8 cellular contexts compared by ENCODE assay signal in the genomic region with DNA sequence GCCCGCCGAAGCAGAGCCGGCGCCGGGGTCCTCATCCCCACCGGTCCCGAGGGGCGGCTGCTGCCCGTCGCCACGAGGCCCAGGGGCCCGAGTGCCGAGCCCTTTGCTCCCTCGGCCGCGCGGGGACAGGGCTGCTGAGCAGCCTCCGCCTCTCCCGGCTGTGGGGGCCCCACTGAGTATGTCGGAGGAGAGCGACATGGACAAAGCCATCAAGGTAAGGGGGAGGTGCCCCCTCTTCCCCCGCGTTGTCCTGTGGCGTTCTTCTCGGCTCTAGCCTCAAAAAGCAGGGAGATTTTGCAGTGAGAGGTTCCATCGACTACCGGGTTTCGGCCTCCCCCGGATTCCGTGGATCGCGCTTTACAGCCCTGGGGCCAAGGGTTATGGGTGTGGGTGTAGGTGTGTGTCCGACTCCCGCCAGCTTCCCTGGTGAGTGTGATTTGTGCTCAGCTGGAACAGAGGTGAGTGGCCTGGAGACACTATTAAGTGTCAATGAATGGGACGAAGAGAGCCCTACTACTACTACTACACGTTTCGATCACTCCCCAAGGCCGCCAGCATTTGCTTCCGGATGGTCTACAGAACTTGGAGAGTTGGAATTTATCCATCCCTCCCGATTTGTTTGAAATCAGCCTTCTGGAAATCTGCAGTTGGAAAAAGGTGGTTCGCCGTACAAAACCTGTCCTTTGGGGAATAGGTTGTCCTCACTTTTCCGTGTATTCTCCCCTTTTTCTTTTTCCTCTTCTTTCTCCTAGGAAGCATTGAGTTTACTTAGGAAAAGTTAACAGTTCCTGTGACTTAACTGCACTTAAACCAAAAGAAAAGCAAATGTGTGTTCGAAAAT. TPM values are rescaled to one million over a fixed set of nuclear protein-coding genes. Genes with fewer than 3 reads are reported as not detected.
DNase-seq lines count a peak whose midpoint lies in the region; ATAC-seq, FAIRE-seq and TF ChIP-seq lines count a peak whose summit lies in the region.

No MANE protein-coding gene starts in this region.

- FAIRE-seq in RCC 7860 (lab: Jason Lieb, UNC), result no peak

- H3K4me3 ChIP-seq in fibroblast of mammary gland (ENCODE audit: control insufficient read depth, low read depth, low read length) (peak overlapping the region; percentile 99), neutrophil (ENCODE audit: low read depth in 1 of 2, low read length in 1 of 2) (peak overlapping the region; percentile 73 to 95)

- ATAC-seq in GM19438 (IDR thresholded peaks at IDR 0.05; ENCODE audit: low read depth, unreplicated experiment), result peak; percentile 13

- peaks cover 8% of the 10 kb centered on the region for H3K36me3 ChIP-seq in neutrophil

- TF ChIP-seq CTCF in fibroblast of mammary gland (conservative IDR thresholded peaks at IDR 0.05; ENCODE audit: control insufficient read depth, insufficient read depth, low read depth, low read length) (no peak), neutrophil (IDR thresholded peaks at IDR 0.05) (no peak)

- peak; percentile 45 for DNase-seq in CD1c-positive myeloid dendritic cell (ENCODE audit: extremely low spot score)
- DNase-seq in HT-29 (ENCODE audit: low spot score), result peak; percentile 50
- DNase-seq in activated CD4-positive, alpha-beta T cell treated with anti-CD3 and anti-CD28 coated beads, Interleukin-2, amount 50 U/mL, for 24 hours (ENCODE audit: low read depth in 1 of 2, low spot score in 1 of 2), result peak; percentile 14 to 33
- DNase-seq in fibroblast of mammary gland (ENCODE audit: low read depth), result peak; percentile 28
- DNase-seq in RCC 7860 (ENCODE audit: low spot score), result no peak
- DNase-seq in Ammon's horn (ENCODE audit: low spot score), result no peak

- H3K27ac ChIP-seq in neutrophil, result peak overlapping the region; percentile 92

- no peaks in the 10 kb centered on the region for H3K27me3 ChIP-seq in neutrophil

- peaks cover 28 to 30% of the 10 kb centered on the region in 2 experiments for H3K4me1 ChIP-seq in neutrophil (ENCODE audit: control insufficient read depth in 1 of 2, insufficient read depth in 1 of 2, low read depth in 1 of 2, low read length in 1 of 2)

- H3K9me3 ChIP-seq in neutrophil, result no peaks in the 10 kb centered on the region

RNA-seq across cellular contexts. Expression of a gene that starts 0.7 kb away (rescaled TPM):
- total RNA-seq in HT-29 (2014; rRNA removed; shearing (Covaris generic)), result 87.7 and 117 TPM in 2 replicates

Comparison
In these comparisons a context has a peak if more than half of its experiments do, and no peak if none do; other contexts are left out.
1. DNase-seq: peak in CD1c-positive myeloid dendritic cell (single experiment), HT-29 (single experiment), activated CD4-positive, alpha-beta T cell treated with anti-CD3 and anti-CD28 coated beads, Interleukin-2, amount 50 U/mL, for 24 hours (2 of 2) and fibroblast of mammary gland (single experiment); none in RCC 7860 (single experiment) and Ammon's horn (single experiment).